In genomic region chr1:16248603-16249534, GRCh38 we compare ENCODE assay signal across 8 cellular contexts. TPM values are rescaled to one million over a fixed set of nuclear protein-coding genes. Genes with fewer than 3 reads are reported as not detected.
A peak's percentile ranks its signal among the peaks of the same experiment; 100 is the strongest.
DNase-seq lines count a peak whose midpoint lies in the region; ATAC-seq and TF ChIP-seq lines count a peak whose summit lies in the region.

No MANE protein-coding gene starts in this region.

- peak overlapping the region; percentile 21 for H3K27ac Mint-ChIP-seq in activated CD8-positive, alpha-beta memory T cell treated with anti-CD3 and anti-CD28 coated beads, Interleukin-2, amount 10 ng/mL, durations not matched to agents 7 days and 5 days
- H3K27ac Mint-ChIP-seq in naive B cell, result peak overlapping the region in 5 of 6 donors; percentile 10 to 92 (median 57)

- H3K4me3 ChIP-seq in MG63, result no peak overlapping the region

- peak; percentile 48 for ATAC-seq in activated CD8-positive, alpha-beta memory T cell treated with anti-CD3 and anti-CD28 coated beads, Interleukin-2, amount 10 ng/mL, durations not matched to agents 7 days and 5 days
- ATAC-seq in naive B cell (ENCODE audit: low read depth in 2 of 2) (peak; percentile 85 to 86), HG03025 (IDR thresholded peaks at IDR 0.05; ENCODE audit: low FRiP score, unreplicated experiment) (no peak), HG02885 (IDR thresholded peaks at IDR 0.05; ENCODE audit: poor library complexity, unreplicated experiment) (no peak)

- no peaks in the 10 kb centered on the region for H3K9me3 Mint-ChIP-seq in activated CD8-positive, alpha-beta memory T cell treated with anti-CD3 and anti-CD28 coated beads, Interleukin-2, amount 10 ng/mL, durations not matched to agents 7 days and 5 days (ENCODE audit: low read depth)
- H3K9me3 Mint-ChIP-seq in naive B cell, result no peaks in the 10 kb centered on the region

- H3K4me3 Mint-ChIP-seq in activated CD8-positive, alpha-beta memory T cell treated with anti-CD3 and anti-CD28 coated beads, Interleukin-2, amount 10 ng/mL, durations not matched to agents 7 days and 5 days, result no peak overlapping the region
- H3K4me3 Mint-ChIP-seq in naive B cell, result peak overlapping the region in 2 of 8 donors; percentile 16 to 85

- CTCF ChIA-PET in activated CD8-positive, alpha-beta memory T cell treated with anti-CD3 and anti-CD28 coated beads, Interleukin-2, amount 10 ng/mL, durations not matched to agents 7 days and 5 days (lab: Charles Lee), result interaction anchor here (0.9 to 3.1 kb wide), 9 partner anchors 9 to 170 kb away, joined by 3 to 11 read pairs (median 4); no protein-coding TSS in a partner anchor

- no peaks in the 10 kb centered on the region for H3K27me3 Mint-ChIP-seq in activated CD8-positive, alpha-beta memory T cell treated with anti-CD3 and anti-CD28 coated beads, Interleukin-2, amount 10 ng/mL, durations not matched to agents 7 days and 5 days
- H3K27me3 Mint-ChIP-seq in naive B cell, result no peaks in the 10 kb centered on the region

- peaks cover 14% of the 10 kb centered on the region for H3K4me1 Mint-ChIP-seq in activated CD8-positive, alpha-beta memory T cell treated with anti-CD3 and anti-CD28 coated beads, Interleukin-2, amount 10 ng/mL, durations not matched to agents 7 days and 5 days
- H3K4me1 Mint-ChIP-seq in naive B cell, result peaks cover 17 to 26% (median 25%) of the 10 kb centered on the region in 3 donors

- no peak for DNase-seq in activated CD8-positive, alpha-beta memory T cell treated with anti-CD3 and anti-CD28 coated beads, Interleukin-2, amount 10 ng/mL, durations not matched to agents 7 days and 5 days
- DNase-seq in activated CD8-positive, alpha-beta memory T cell treated with anti-CD3 and anti-CD28 coated beads, Interleukin-2, amount 50 U/mL, for 4 hours, result no peak
- DNase-seq in MG63 (peak; percentile 76), SHP77 (lab: John Stamatoyannopoulos, UW) (peak; percentile 83 to 90), erythroblast (lab: John Stamatoyannopoulos, UW) (peak; percentile 97), naive B cell (peak; percentile 21)

- no peaks in the 10 kb centered on the region for H3K9me3 ChIP-seq in MG63

- no peaks in the 10 kb centered on the region for H3K27me3 ChIP-seq in MG63

- H3K36me3 ChIP-seq in MG63, result peaks cover 33% of the 10 kb centered on the region

- TF ChIP-seq POLR2A in erythroblast (IDR thresholded peaks at IDR 0.05; ENCODE audit: low read length), result peak; percentile 34

- peaks cover 10% of the 10 kb centered on the region for H3K36me3 Mint-ChIP-seq in activated CD8-positive, alpha-beta memory T cell treated with anti-CD3 and anti-CD28 coated beads, Interleukin-2, amount 10 ng/mL, durations not matched to agents 7 days and 5 days
- H3K36me3 Mint-ChIP-seq in naive B cell, result peaks cover 0 to 8% of the 10 kb centered on the region in 2 donors

RNA-seq across cellular contexts. Expression of gene CPLANE2, which starts 11.9 kb away (rescaled TPM):
- 1 to 10 TPM; 5.9 to 6.4 TPM for total RNA-seq in activated CD8-positive, alpha-beta memory T cell treated with anti-CD3 and anti-CD28 coated beads, Interleukin-2, amount 10 ng/mL, durations not matched to agents 7 days and 5 days
- total RNA-seq in MG63 (2014; rRNA removed; shearing (Covaris generic); ENCODE audit: low replicate concordance), result 2.7 and 5.1 TPM in 2 replicates
- 1 to 10 TPM; 2.3 to 6.3 (median 3.7) TPM for polyA plus RNA-seq in naive B cell (ENCODE audit: low read depth in 6 of 6)

RNA-seq across cellular contexts. Expression of gene ARHGEF19, which starts 36.4 kb away (rescaled TPM):
- 1 to 10 TPM; 5.3 to 6.0 TPM for total RNA-seq in activated CD8-positive, alpha-beta memory T cell treated with anti-CD3 and anti-CD28 coated beads, Interleukin-2, amount 10 ng/mL, durations not matched to agents 7 days and 5 days
- total RNA-seq in MG63 (2014; rRNA removed; shearing (Covaris generic); ENCODE audit: low replicate concordance), result 20.4 and 36.3 TPM in 2 replicates
- 10 to 100 TPM in 2 of 6 donors, 1 to 10 TPM in 4; 7.0 to 10.8 (median 8.1) TPM for polyA plus RNA-seq in naive B cell (ENCODE audit: low read depth in 6 of 6)

Comparison
In these comparisons a context has a peak if more than half of its experiments do, and no peak if none do; other contexts are left out.
1. ATAC-seq: peak in activated CD8-positive, alpha-beta memory T cell treated with anti-CD3 and anti-CD28 coated beads, Interleukin-2, amount 10 ng/mL, durations not matched to agents 7 days and 5 days (single experiment) and naive B cell (2 of 2); none in HG03025 (single experiment) and HG02885 (single experiment).
2. DNase-seq: peak in MG63 (single experiment), SHP77 (2 of 2), erythroblast (2 of 2) and naive B cell (single experiment); none in activated CD8-positive, alpha-beta memory T cell treated with anti-CD3 and anti-CD28 coated beads, Interleukin-2, amount 10 ng/mL, durations not matched to agents 7 days and 5 days (single experiment) and activated CD8-positive, alpha-beta memory T cell treated with anti-CD3 and anti-CD28 coated beads, Interleukin-2, amount 50 U/mL, for 4 hours (single experiment).